In the genomic region with DNA sequence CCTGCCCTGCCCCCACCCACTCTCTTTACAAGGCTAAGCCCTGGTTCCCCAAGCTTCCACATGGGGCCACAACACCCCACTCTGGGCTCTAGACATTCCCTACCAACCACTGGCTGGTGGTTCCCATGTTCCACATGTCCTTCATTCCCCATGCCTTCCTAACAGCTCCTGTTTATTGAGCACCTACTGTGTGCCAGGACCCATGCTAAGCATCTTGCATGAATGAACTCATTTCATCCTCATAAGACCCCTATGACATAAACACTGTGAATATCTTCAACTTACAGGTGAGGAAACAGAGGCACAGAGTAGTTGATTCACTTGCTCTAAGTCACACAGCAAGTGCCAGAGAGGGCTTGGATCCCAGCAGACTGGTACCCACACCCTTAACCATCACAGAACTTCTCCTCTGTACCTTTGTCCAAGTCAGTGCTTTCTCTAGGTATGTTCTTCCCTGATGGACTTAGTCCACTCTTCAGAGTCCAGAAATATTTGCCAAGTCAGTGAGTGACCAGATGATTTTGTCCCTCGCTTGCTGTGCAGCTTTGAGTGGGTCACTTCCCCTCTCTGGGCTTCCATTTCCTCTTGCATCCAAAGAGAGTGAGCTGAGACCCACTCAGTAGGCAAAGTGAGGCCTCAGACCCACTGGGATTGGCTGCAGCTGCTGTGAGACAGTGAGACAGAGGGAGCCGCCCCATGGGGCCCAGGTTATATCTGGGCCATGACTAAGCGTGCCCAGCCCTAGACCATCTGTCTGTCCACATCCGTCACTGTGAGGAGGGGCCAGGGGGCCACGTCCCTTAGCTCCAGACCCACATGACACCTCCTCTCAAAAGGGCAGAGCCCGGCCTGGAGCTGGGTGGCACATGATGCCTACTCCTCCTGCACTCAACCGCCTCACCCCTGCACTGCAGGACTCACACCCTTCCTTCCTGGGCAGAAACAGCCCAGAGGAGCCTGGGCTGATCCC, we compare ENCODE assay signal across 1 cellular context.
TF ChIP-seq lines count a peak whose summit lies in the region.

No MANE protein-coding gene starts in this region.

TF ChIP-seq in SK-N-SH treated with all-trans-retinoic acid at 6 μM for 48 hours, 23 proteins besides CTCF, POLR2A, EP300 and RAD21 (continued from another document):
- TF ChIP-seq, protein P1, sequence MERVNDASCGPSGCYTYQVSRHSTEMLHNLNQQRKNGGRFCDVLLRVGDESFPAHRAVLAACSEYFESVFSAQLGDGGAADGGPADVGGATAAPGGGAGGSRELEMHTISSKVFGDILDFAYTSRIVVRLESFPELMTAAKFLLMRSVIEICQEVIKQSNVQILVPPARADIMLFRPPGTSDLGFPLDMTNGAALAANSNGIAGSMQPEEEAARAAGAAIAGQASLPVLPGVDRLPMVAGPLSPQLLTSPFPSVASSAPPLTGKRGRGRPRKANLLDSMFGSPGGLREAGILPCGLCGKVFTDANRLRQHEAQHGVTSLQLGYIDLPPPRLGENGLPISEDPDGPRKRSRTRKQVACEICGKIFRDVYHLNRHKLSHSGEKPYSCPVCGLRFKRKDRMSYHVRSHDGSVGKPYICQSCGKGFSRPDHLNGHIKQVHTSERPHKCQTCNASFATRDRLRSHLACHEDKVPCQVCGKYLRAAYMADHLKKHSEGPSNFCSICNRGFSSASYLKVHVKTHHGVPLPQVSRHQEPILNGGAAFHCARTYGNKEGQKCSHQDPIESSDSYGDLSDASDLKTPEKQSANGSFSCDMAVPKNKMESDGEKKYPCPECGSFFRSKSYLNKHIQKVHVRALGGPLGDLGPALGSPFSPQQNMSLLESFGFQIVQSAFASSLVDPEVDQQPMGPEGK (CRISPR knock-in tag; IDR thresholded peaks at IDR 0.05; ENCODE audit: borderline replicate concordance), result no peak
- TF ChIP-seq OSR1 (CRISPR knock-in tag; IDR thresholded peaks at IDR 0.05) (no peak), BACH2 (CRISPR knock-in tag; IDR thresholded peaks at IDR 0.05; ENCODE audit: borderline replicate concordance) (no peak)
